8 cellular contexts compared by ENCODE assay signal in genomic region chrX:47233333-47234113, GRCh38. TPM values are rescaled to one million over a fixed set of nuclear protein-coding genes. Genes with fewer than 3 reads are reported as not detected.
A peak's percentile ranks its signal among the peaks of the same experiment; 100 is the strongest.
DNase-seq lines count a peak whose midpoint lies in the region; ATAC-seq, FAIRE-seq and TF ChIP-seq lines count a peak whose summit lies in the region.

No MANE protein-coding gene starts in this region.

- H3K79me1 ChIP-seq in H1 (ENCODE audit: low read depth, low read length): no peaks in the 10 kb centered on the region
- no peaks in the 10 kb centered on the region for H3K79me1 ChIP-seq in mesendoderm (ENCODE audit: low read length)

- no peak overlapping the region; the same call in 1 of the 2 replicates for H2BK12ac ChIP-seq in H1 (ENCODE audit: low read depth, low read length)

- H2BK120ac ChIP-seq in H1 (replicated peaks; ENCODE audit: low read depth, low read length): no peak overlapping the region
- no peak overlapping the region for H2BK120ac ChIP-seq in mesendoderm (ENCODE audit: low read depth, low read length)

- H3K9ac ChIP-seq in H1 (replicated peaks in 1 of 4; ENCODE audit: extremely low read depth in 1 of 4, low read depth in 3 of 4, low read length in 3 of 4) (peak overlapping the region; percentile 51 to 94 (median 86)), mesendoderm (ENCODE audit: low read length) (peak overlapping the region; percentile 53)

- peak overlapping the region; percentile 66 for H4K5ac ChIP-seq in H1 (ENCODE audit: insufficient read length, low read depth, low read length)
- no peak overlapping the region for H4K5ac ChIP-seq in mesendoderm (ENCODE audit: low read length)

- WGBS in H1 (ENCODE audit: extremely low coverage in 1 of 2, insufficient coverage in 1 of 2, insufficient read length in 1 of 2, insufficient replicate concordance in 2 of 2, low coverage in 1 of 2, low lambda C conversion rate in 2 of 2, missing lambda C conversion rate in 1 of 2), 2 experiments: 1% methylated on average over 27 of the region's 51 CpGs; no CpG with 5 or more reads in 1 of the 2 experiments
- WGBS in mesendoderm (ENCODE audit: extremely low coverage, insufficient coverage, low lambda C conversion rate): no CpG with 5 or more reads among the region's 51 CpGs

- TF ChIP-seq RAD21 in H1 (IDR thresholded peaks at IDR 0.05 in 1 of 2, conservative IDR thresholded peaks at IDR 0.05 in 1 of 2; ENCODE audit: low read depth in 2 of 2, low read length in 2 of 2): no peak

- H2AFZ ChIP-seq in H1 (ENCODE audit: low read length): no peak overlapping the region

- H4K8ac ChIP-seq in H1 (ENCODE audit: extremely low read depth, insufficient read depth, low read length) (peak overlapping the region; percentile 97; the same call in 1 of the 2 replicates), mesendoderm (ENCODE audit: low read depth, low read length) (no peak overlapping the region)

- FAIRE-seq in H1 (lab: Jason Lieb, UNC): no peak

- POLR2A ChIA-PET in H1 (lab: Charles Lee; ENCODE audit: partially characterized antibody): interaction anchor here (0.8 to 3.0 kb wide), 14 partner anchors 9 to 149 kb away, joined by 3 to 16 read pairs (median 4); no protein-coding TSS in a partner anchor

- H3K23me2 ChIP-seq in H1 (ENCODE audit: low read depth, low read length): no peaks in the 10 kb centered on the region

- H3K27ac ChIP-seq in H1 (ENCODE audit: low read depth, low read length) (peak overlapping the region; percentile 95), mesendoderm (ENCODE audit: low read depth, low read length) (peak overlapping the region; percentile 93)

- DNase-seq in COR-L47 (lab: John Stamatoyannopoulos, UW) (peak; percentile 93), HT1080 (ENCODE audit: low read depth) (peak; percentile 96), NOMO-1 (lab: John Stamatoyannopoulos, UW; ENCODE audit: unreplicated experiment in 2 of 2) (peak; percentile 93 to 94), H1 (ENCODE audit: low read depth in 1 of 2, low spot score in 2 of 2) (peak; percentile 79 to 82), mesendoderm (peak; percentile 95)
- peak; percentile 61 to 86 (median 72) for DNase-seq in activated CD8-positive, alpha-beta memory T cell treated with anti-CD3 and anti-CD28 coated beads for 48 hours (ENCODE audit: low read depth in 2 of 3, low spot score in 2 of 3)
- peak; percentile 91 for DNase-seq in stimulated activated CD8-positive, alpha-beta memory T cell treated with anti-CD3 and anti-CD28 coated beads, Interleukin-12 subunit alpha, Interleukin-12 subunit beta, amount 100 ng/mL, for 4 hours (ENCODE audit: low read depth)

- H3K4me3 ChIP-seq in H1 (ENCODE audit: extremely low read depth in 1 of 4, insufficient read depth in 2 of 4, low read depth in 3 of 4, low read length in 4 of 4) (peak overlapping the region; percentile 63 to 88 (median 72)), mesendoderm (ENCODE audit: low read length) (peak overlapping the region; percentile 72)

- no peak overlapping the region for H2BK20ac ChIP-seq in H1 (ENCODE audit: low read length)

- no peak overlapping the region for H3K4ac ChIP-seq in H1 (replicated peaks; ENCODE audit: insufficient read length, low read depth, low read length)
- peak overlapping the region; percentile 24 for H3K4ac ChIP-seq in mesendoderm (ENCODE audit: low read depth, low read length)

- H3K9me3 ChIP-seq in H1 (ENCODE audit: insufficient read depth in 2 of 2, low read depth in 1 of 2, low read length in 1 of 2): no peaks in the 10 kb centered on the region

- H3K4me2 ChIP-seq in H1 (ENCODE audit: insufficient read depth in 1 of 2, low read depth in 2 of 2, low read length in 2 of 2): peak overlapping the region; percentile 77 to 82
- H3K4me2 ChIP-seq in mesendoderm (ENCODE audit: low read length): no peak overlapping the region

- no peak overlapping the region for H2BK15ac ChIP-seq in H1 (ENCODE audit: low read length)
- no peak overlapping the region for H2BK15ac ChIP-seq in mesendoderm (replicated peaks; ENCODE audit: low read depth)

- H2BK5ac ChIP-seq in H1 (ENCODE audit: low read depth, low read length): peak overlapping the region; percentile 71; the same call in 1 of the 2 replicates
- no peak overlapping the region for H2BK5ac ChIP-seq in mesendoderm (ENCODE audit: low read length)

- H3K18ac ChIP-seq in H1 (ENCODE audit: extremely low read depth, low read length): no peak overlapping the region; the same call in 1 of the 2 replicates
- H3K18ac ChIP-seq in mesendoderm (ENCODE audit: low read length): peak overlapping the region; percentile 53

- CTCF ChIA-PET in H1 (lab: Charles Lee; ENCODE audit: partially characterized antibody): interaction anchor here (1.2 kb wide), 1 partner anchor 151 kb away, joined by 3 read pairs; no protein-coding TSS in a partner anchor

- no peak overlapping the region for H4K91ac ChIP-seq in H1 (replicated peaks; ENCODE audit: insufficient read length, low read length)

- H3K79me2 ChIP-seq in H1 (ENCODE audit: control insufficient read depth in 1 of 2, insufficient read depth in 2 of 2, low read length in 2 of 2) (peaks cover 0 to 44% of the 10 kb centered on the region in 2 experiments; a peak in 3 of 4 replicates), mesendoderm (ENCODE audit: control insufficient read depth, insufficient read depth, low read length) (peaks cover 12% of the 10 kb centered on the region)

- H3K4me1 ChIP-seq in H1 (replicated peaks in 1 of 4; ENCODE audit: control insufficient read depth in 3 of 4, insufficient read depth in 4 of 4, low read length in 3 of 4) (peaks cover 0 to 9% (median 5%) of the 10 kb centered on the region in 4 experiments; a peak in 4 of 7 replicates), mesendoderm (ENCODE audit: control insufficient read depth, low read depth, low read length) (no peaks in the 10 kb centered on the region)

- no peaks in the 10 kb centered on the region for H4K20me1 ChIP-seq in H1 (replicated peaks in 1 of 2; ENCODE audit: control insufficient read depth in 1 of 2, insufficient read depth in 2 of 2, low read length in 2 of 2)

- TF ChIP-seq EP300 in H1 (IDR thresholded peaks at IDR 0.05; ENCODE audit: borderline replicate concordance in 1 of 2, low read depth in 2 of 2, low read length in 2 of 2): peak in 1 of 2 experiments; percentile 83; a peak in 1 of 3 replicates

- H3K36me3 ChIP-seq in H1 (ENCODE audit: control insufficient read depth in 2 of 4, insufficient read depth in 4 of 4, low read length in 3 of 4) (peaks cover 0 to 7% (median 3%) of the 10 kb centered on the region in 4 experiments; a peak in 5 of 8 replicates), mesendoderm (ENCODE audit: control insufficient read depth, insufficient read depth, low read length) (peaks cover under 1% of the 10 kb centered on the region)

- TF ChIP-seq CTCF in H1 (IDR thresholded peaks at IDR 0.05; ENCODE audit: control extremely low read depth in 1 of 3, insufficient read depth in 1 of 3, low read depth in 1 of 3, low read length in 3 of 3): no peak

- no peak overlapping the region for H3K56ac ChIP-seq in H1 (replicated peaks; ENCODE audit: insufficient read length, low read depth, low read length)
- peak overlapping the region; percentile 85 for H3K56ac ChIP-seq in mesendoderm (ENCODE audit: low read length)

- H3K23ac ChIP-seq in H1 (ENCODE audit: insufficient read length) (no peak overlapping the region), mesendoderm (ENCODE audit: low read length) (no peak overlapping the region)

- H3K14ac ChIP-seq in H1 (ENCODE audit: insufficient read length): no peak overlapping the region

- H3K27me3 ChIP-seq in H1 (replicated peaks in 1 of 4; ENCODE audit: control insufficient read depth in 3 of 4, extremely low read depth in 1 of 4, insufficient read depth in 3 of 4, low read length in 3 of 4): no peaks in the 10 kb centered on the region
- no peaks in the 10 kb centered on the region for H3K27me3 ChIP-seq in mesendoderm (ENCODE audit: insufficient read depth, low read length, poor library complexity)

- TF ChIP-seq POLR2A in H1 (IDR thresholded peaks at IDR 0.05; ENCODE audit: control extremely low read depth in 1 of 2, low read depth in 2 of 2, low read length in 2 of 2): peak; percentile 31 to 85

- H2AK5ac ChIP-seq in H1 (ENCODE audit: low read depth, low read length) (no peak overlapping the region), mesendoderm (ENCODE audit: low read length) (no peak overlapping the region)

- peak; percentile 82 for ATAC-seq in GM21367 (IDR thresholded peaks at IDR 0.05; ENCODE audit: unreplicated experiment)

RNA-seq across cellular contexts. Expression of gene USP11, which starts 0.7 kb away (rescaled TPM):
- total RNA-seq in HT1080 (2014; rRNA removed; shearing (Covaris generic)): 28.1 and 33.2 TPM in 2 replicates
- polyA plus RNA-seq in HT1080 (2015; cell fraction: cytosol; rRNA removed): 44.5 and 45.1 TPM in 2 replicates
- polyA plus RNA-seq in HT1080 (2015; cell fraction: nucleus; rRNA removed): 116 and 126 TPM in 2 replicates
- total RNA-seq in H1 (2021; fragmentation: NEBNext Ultra II Directional; extraction: Animal tissue kit (Norgen Biotek cat#: 25700)): 84.0 and 84.3 TPM in 2 replicates
- 40.9 and 64.6 TPM in 2 replicates for polyA plus RNA-seq in H1 (2011; rRNA removed)
- polyA plus RNA-seq in H1 (2011; cell fraction: cytosol; rRNA removed): 42.2 TPM
- 156 TPM for polyA plus RNA-seq in H1 (2011; cell fraction: nucleus; rRNA removed)
- polyA plus RNA-seq in H1 (2012, experiment 1 of 2): 88.4 to 130 TPM (median 113 TPM) in 4 replicates
- 93.9 TPM for polyA plus RNA-seq in H1 (2012, experiment 2 of 2)
- 43.1 TPM for polyA plus RNA-seq in H1 (2013, experiment 1 of 2)
- 38.3 TPM for polyA plus RNA-seq in H1 (2013, experiment 2 of 2)
- polyA minus RNA-seq in H1 (2011; rRNA and poly(A)+ RNA removed): 133 and 151 TPM in 2 replicates
- polyA minus RNA-seq in H1 (2011; cell fraction: cytosol; rRNA and poly(A)+ RNA removed): 58.6 TPM
- polyA minus RNA-seq in H1 (2011; cell fraction: nucleus; rRNA and poly(A)+ RNA removed): 72.3 TPM
- 40.0 TPM for polyA plus RNA-seq in mesendoderm (2013, experiment 1 of 2)
- 39.8 TPM for polyA plus RNA-seq in mesendoderm (2013, experiment 2 of 2)

RNA-seq across cellular contexts. Expression of gene CDK16, which starts 15.0 kb away (rescaled TPM):
- 80.3 and 91.8 TPM in 2 replicates for total RNA-seq in HT1080 (2014; rRNA removed; shearing (Covaris generic))
- 106 and 120 TPM in 2 replicates for polyA plus RNA-seq in HT1080 (2015; cell fraction: cytosol; rRNA removed)
- polyA plus RNA-seq in HT1080 (2015; cell fraction: nucleus; rRNA removed): 108 and 112 TPM in 2 replicates
- 117 and 124 TPM in 2 replicates for total RNA-seq in H1 (2021; fragmentation: NEBNext Ultra II Directional; extraction: Animal tissue kit (Norgen Biotek cat#: 25700))
- 204 and 226 TPM in 2 replicates for polyA plus RNA-seq in H1 (2011; rRNA removed)
- 139 TPM for polyA plus RNA-seq in H1 (2011; cell fraction: cytosol; rRNA removed)
- polyA plus RNA-seq in H1 (2011; cell fraction: nucleus; rRNA removed): 264 TPM
- 89.5 to 152 TPM (median 129 TPM) in 4 replicates for polyA plus RNA-seq in H1 (2012, experiment 1 of 2)
- polyA plus RNA-seq in H1 (2012, experiment 2 of 2): 174 TPM
- polyA plus RNA-seq in H1 (2013, experiment 1 of 2): 65.4 TPM
- polyA plus RNA-seq in H1 (2013, experiment 2 of 2): 71.0 TPM
- polyA minus RNA-seq in H1 (2011; rRNA and poly(A)+ RNA removed): 184 and 211 TPM in 2 replicates
- polyA minus RNA-seq in H1 (2011; cell fraction: cytosol; rRNA and poly(A)+ RNA removed): 125 TPM
- polyA minus RNA-seq in H1 (2011; cell fraction: nucleus; rRNA and poly(A)+ RNA removed): 88.4 TPM
- 69.4 TPM for polyA plus RNA-seq in mesendoderm (2013, experiment 1 of 2)
- polyA plus RNA-seq in mesendoderm (2013, experiment 2 of 2): 72.7 TPM

RNA-seq across cellular contexts. Expression of gene UBA1, which starts 39.9 kb away (rescaled TPM):
- total RNA-seq in HT1080 (2014; rRNA removed; shearing (Covaris generic)): 172 and 212 TPM in 2 replicates
- 160 and 176 TPM in 2 replicates for polyA plus RNA-seq in HT1080 (2015; cell fraction: cytosol; rRNA removed)
- polyA plus RNA-seq in HT1080 (2015; cell fraction: nucleus; rRNA removed): 462 and 466 TPM in 2 replicates
- total RNA-seq in H1 (2021; fragmentation: NEBNext Ultra II Directional; extraction: Animal tissue kit (Norgen Biotek cat#: 25700)): 313 and 325 TPM in 2 replicates
- polyA plus RNA-seq in H1 (2011; rRNA removed): 458 and 562 TPM in 2 replicates
- polyA plus RNA-seq in H1 (2011; cell fraction: cytosol; rRNA removed): 389 TPM
- polyA plus RNA-seq in H1 (2011; cell fraction: nucleus; rRNA removed): 640 TPM
- polyA plus RNA-seq in H1 (2012, experiment 1 of 2): 242 to 369 TPM (median 343 TPM) in 4 replicates
- 340 TPM for polyA plus RNA-seq in H1 (2012, experiment 2 of 2)
- polyA plus RNA-seq in H1 (2013, experiment 1 of 2): 179 TPM
- 156 TPM for polyA plus RNA-seq in H1 (2013, experiment 2 of 2)
- polyA minus RNA-seq in H1 (2011; rRNA and poly(A)+ RNA removed): 380 and 389 TPM in 2 replicates
- polyA minus RNA-seq in H1 (2011; cell fraction: cytosol; rRNA and poly(A)+ RNA removed): 162 TPM
- polyA minus RNA-seq in H1 (2011; cell fraction: nucleus; rRNA and poly(A)+ RNA removed): 128 TPM
- polyA plus RNA-seq in mesendoderm (2013, experiment 1 of 2): 144 TPM
- polyA plus RNA-seq in mesendoderm (2013, experiment 2 of 2): 143 TPM

Comparison
In these comparisons a context has a peak if more than half of its experiments do, and no peak if none do; other contexts are left out.
1. Peak in every context shown above with its lines: DNase-seq, ATAC-seq, H3K4me3 ChIP-seq and H3K27ac ChIP-seq.